ENCODE assay signal across 37 cellular contexts in the genomic region with DNA sequence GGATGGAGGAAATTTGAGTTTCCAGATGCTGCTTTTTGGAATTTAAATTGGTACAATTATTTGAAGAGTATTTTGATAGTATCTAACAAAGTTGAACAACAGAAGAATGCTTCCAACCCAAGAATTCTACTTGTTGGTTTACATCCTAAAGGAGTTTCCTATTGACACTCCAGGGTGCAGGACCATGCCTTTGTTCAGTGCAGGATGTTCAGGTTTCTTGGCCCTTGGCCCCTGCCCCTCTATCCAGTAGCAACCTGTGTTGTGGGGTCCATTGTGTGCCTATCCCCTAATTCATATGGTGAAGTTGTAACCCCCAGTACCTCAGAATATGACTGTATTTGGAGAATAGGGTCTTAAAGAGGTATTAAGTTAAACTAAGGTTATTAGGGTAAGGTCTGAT.
"Had no signal": no experiment of that assay in that cellular context is flagged by ENCODE, and none has a peak within 500 bp of the region (broad histone marks: within the 10 kb centered on the region; RNA-seq: fewer than 3 reads in every experiment).

No MANE protein-coding gene starts in this region.

- H3K27me3 Mint-ChIP-seq: activated CD4-positive, alpha-beta memory T cell treated with anti-CD3 and anti-CD28 coated beads, Interleukin-2, amount 10 ng/mL, durations not matched to agents 7 days and 5 days; activated CD8-positive, alpha-beta memory T cell treated with anti-CD3 and anti-CD28 coated beads, Interleukin-2, amount 10 ng/mL, durations not matched to agents 7 days and 5 days; activated naive CD4-positive, alpha-beta T cell treated with anti-CD3 and anti-CD28 coated beads, Interleukin-2, amount 10 ng/mL, durations not matched to agents 7 days and 5 days; activated naive CD8-positive, alpha-beta T cell; activated naive CD8-positive, alpha-beta T cell treated with anti-CD3 and anti-CD28 coated beads, Interleukin-2, amount 50 U/mL, for 24 hours; central memory CD8-positive, alpha-beta T cell had no signal

- H3K4me1 Mint-ChIP-seq: activated CD4-positive, alpha-beta memory T cell treated with anti-CD3 and anti-CD28 coated beads, Interleukin-2, amount 10 ng/mL, durations not matched to agents 7 days and 5 days; activated CD8-positive, alpha-beta memory T cell treated with anti-CD3 and anti-CD28 coated beads, Interleukin-2, amount 10 ng/mL, durations not matched to agents 7 days and 5 days; activated naive CD4-positive, alpha-beta T cell treated with anti-CD3 and anti-CD28 coated beads, Interleukin-2, amount 10 ng/mL, durations not matched to agents 7 days and 5 days; activated naive CD8-positive, alpha-beta T cell treated with anti-CD3 and anti-CD28 coated beads, Interleukin-2, amount 50 U/mL, for 24 hours; central memory CD8-positive, alpha-beta T cell had no signal

- DNase-seq: activated CD4-positive, alpha-beta memory T cell treated with anti-CD3 and anti-CD28 coated beads, Interleukin-2, amount 10 ng/mL, durations not matched to agents 7 days and 5 days; activated CD4-positive, alpha-beta T cell treated with anti-CD3 and anti-CD28 coated beads for 1 hour; activated CD4-positive, alpha-beta T cell treated with anti-CD3 and anti-CD28 coated beads for 48 hours; activated CD4-positive, CD25-positive, alpha-beta regulatory T cell; activated CD8-positive, alpha-beta memory T cell treated with anti-CD3 and anti-CD28 coated beads for 24 hours; activated CD8-positive, alpha-beta memory T cell treated with anti-CD3 and anti-CD28 coated beads, Interleukin-2, amount 10 ng/mL, durations not matched to agents 7 days and 5 days; activated CD8-positive, alpha-beta memory T cell treated with anti-CD3 and anti-CD28 coated beads, Interleukin-2, amount 50 U/mL, for 48 hours; activated effector memory CD4-positive, alpha-beta T cell treated with Interleukin-2 at 50 U/mL for 16 hours; activated naive CD4-positive, alpha-beta T cell treated with anti-CD3 and anti-CD28 coated beads, Interleukin-2, amount 10 ng/mL, durations not matched to agents 7 days and 5 days; activated naive CD8-positive, alpha-beta T cell treated with anti-CD3 and anti-CD28 coated beads, Interleukin-2, amount 50 U/mL, for 24 hours; activated T-cell treated with anti-CD3 and anti-CD28 coated beads, Interleukin-2, amount 50 U/mL, for 48 hours; aorta; brain microvascular endothelial cell; Kasumi-1; KG1; MM.1S; MV-4-11; NCI-H1092; NCI-H1436 treated with DMSO at 0.1 percent for 48 hours; NCI-H1694 treated with DMSO at 0.1 percent for 48 hours; NCI-H2029; NCI-H345; NCI-H510A; NCI-H526; NCI-H748 treated with DMSO at 0.1 percent for 48 hours; NK-92 treated with Interleukin-12 subunit alpha and Interleukin-12 subunit beta, amount 100 ng/mL, for 24 hours; PC-3; SIG-M5; SW 1271; T-helper 1 cell; T-helper 2 cell; T-helper 9 cell had no signal

- H3K27ac ChIP-seq: brain microvascular endothelial cell, RWPE1, VCaP had no signal

- H3K27ac Mint-ChIP-seq: activated CD4-positive, alpha-beta memory T cell treated with anti-CD3 and anti-CD28 coated beads, Interleukin-2, amount 10 ng/mL, durations not matched to agents 7 days and 5 days; activated CD8-positive, alpha-beta memory T cell treated with anti-CD3 and anti-CD28 coated beads, Interleukin-2, amount 10 ng/mL, durations not matched to agents 7 days and 5 days; activated naive CD4-positive, alpha-beta T cell treated with anti-CD3 and anti-CD28 coated beads, Interleukin-2, amount 10 ng/mL, durations not matched to agents 7 days and 5 days; activated naive CD8-positive, alpha-beta T cell; activated naive CD8-positive, alpha-beta T cell treated with anti-CD3 and anti-CD28 coated beads, Interleukin-2, amount 50 U/mL, for 24 hours had no signal

- H3K4me3 Mint-ChIP-seq: activated CD4-positive, alpha-beta memory T cell treated with anti-CD3 and anti-CD28 coated beads, Interleukin-2, amount 10 ng/mL, durations not matched to agents 7 days and 5 days; activated CD8-positive, alpha-beta memory T cell treated with anti-CD3 and anti-CD28 coated beads, Interleukin-2, amount 10 ng/mL, durations not matched to agents 7 days and 5 days; activated naive CD4-positive, alpha-beta T cell treated with anti-CD3 and anti-CD28 coated beads, Interleukin-2, amount 10 ng/mL, durations not matched to agents 7 days and 5 days; activated naive CD8-positive, alpha-beta T cell; activated naive CD8-positive, alpha-beta T cell treated with anti-CD3 and anti-CD28 coated beads, Interleukin-2, amount 50 U/mL, for 24 hours; central memory CD8-positive, alpha-beta T cell had no signal

- H3K36me3 ChIP-seq: brain microvascular endothelial cell had no signal

- H3K27me3 ChIP-seq: brain microvascular endothelial cell had no signal

- H3K36me3 Mint-ChIP-seq: activated CD8-positive, alpha-beta memory T cell treated with anti-CD3 and anti-CD28 coated beads, Interleukin-2, amount 10 ng/mL, durations not matched to agents 7 days and 5 days; activated naive CD4-positive, alpha-beta T cell treated with anti-CD3 and anti-CD28 coated beads, Interleukin-2, amount 10 ng/mL, durations not matched to agents 7 days and 5 days; activated naive CD8-positive, alpha-beta T cell had no signal

- ATAC-seq: activated CD8-positive, alpha-beta memory T cell treated with anti-CD3 and anti-CD28 coated beads, Interleukin-2, amount 10 ng/mL, durations not matched to agents 7 days and 5 days; activated naive CD8-positive, alpha-beta T cell treated with anti-CD3 and anti-CD28 coated beads, Interleukin-2, amount 50 U/mL, for 24 hours; PC-3; Right ventricle myocardium inferior had no signal
